In genomic region chr12:46387697-46388096, GRCh38 we compare ENCODE assay signal across 9 cellular contexts. TPM values are rescaled to one million over a fixed set of nuclear protein-coding genes. Genes with fewer than 3 reads are reported as not detected.
DNase-seq lines count a peak whose midpoint lies in the region; ATAC-seq, FAIRE-seq and TF ChIP-seq lines count a peak whose summit lies in the region.
"Had no signal": no experiment of that assay in that cellular context is flagged by ENCODE, and none has a peak within 500 bp of the region (broad histone marks: within the 10 kb centered on the region; RNA-seq: fewer than 3 reads in every experiment).

No MANE protein-coding gene starts in this region.

- H3K4me1 ChIP-seq in KMS-11 (ENCODE audit: low read depth, poor library complexity, severe bottlenecking) (peaks cover 73% of the 10 kb centered on the region), endodermal cell (ENCODE audit: control insufficient read depth, insufficient read depth, low read length) (peaks cover 10% of the 10 kb centered on the region), smooth muscle cell (ENCODE audit: low read depth) (peaks cover 75% of the 10 kb centered on the region)

- no peak overlapping the region for H3K27ac Mint-ChIP-seq in endodermal cell

- H3K27me3 ChIP-seq in KMS-11 (ENCODE audit: insufficient read depth, low read depth) (no peaks in the 10 kb centered on the region), endodermal cell (ENCODE audit: control insufficient read depth, insufficient read depth, low read length, poor library complexity, severe bottlenecking) (no peaks in the 10 kb centered on the region), smooth muscle cell (ENCODE audit: low read depth) (no peaks in the 10 kb centered on the region)
- H3K27me3 ChIP-seq: foreskin keratinocyte had no signal

- peaks cover 17% of the 10 kb centered on the region for H3K36me3 Mint-ChIP-seq in endodermal cell (ENCODE audit: low read depth)

- H3K9ac ChIP-seq in KMS-11 = peak overlapping the region; percentile 45; the same call in 1 of the 2 replicates
- H3K9ac ChIP-seq in endodermal cell (ENCODE audit: extremely low read depth, low read length, poor library complexity, severe bottlenecking) = no peak overlapping the region
- peak overlapping the region; percentile 69 for H3K9ac ChIP-seq in smooth muscle cell (ENCODE audit: low read depth)

- FAIRE-seq in GM18507 (lab: Jason Lieb, UNC) = peak; percentile 83

- H3K9me3 ChIP-seq in endodermal cell (ENCODE audit: control insufficient read depth, low read length) (no peaks in the 10 kb centered on the region), smooth muscle cell (replicated peaks; ENCODE audit: low read depth) (no peaks in the 10 kb centered on the region)

- WGBS in endodermal cell (ENCODE audit: insufficient coverage in 1 of 2, insufficient read length in 1 of 2), 2 experiments = 93 to 95% methylated on average over 2 to 7 of the region's 7 CpGs
- 60% methylated on average over 7 of the region's 7 CpGs for WGBS in smooth muscle cell (ENCODE audit: low lambda C conversion rate)

- peaks cover 60% of the 10 kb centered on the region for H3K4me1 Mint-ChIP-seq in endodermal cell

- no peaks in the 10 kb centered on the region for H3K36me3 ChIP-seq in KMS-11 (ENCODE audit: insufficient read depth)
- H3K36me3 ChIP-seq in endodermal cell (ENCODE audit: control insufficient read depth, insufficient read depth, low read length) = peaks cover 7% of the 10 kb centered on the region
- no peaks in the 10 kb centered on the region for H3K36me3 ChIP-seq in smooth muscle cell (ENCODE audit: low read depth)

- H2AFZ ChIP-seq in KMS-11 (ENCODE audit: low read depth) (peak overlapping the region; percentile 42), smooth muscle cell (ENCODE audit: low read depth) (no peak overlapping the region)

- DNase-seq in GM18507 (ENCODE audit: extremely low spot score, insufficient read length, low read depth) = no peak
- DNase-seq in endodermal cell = peak; percentile 59
- no peak for DNase-seq in smooth muscle cell (lab: John Stamatoyannopoulos, UW; ENCODE audit: unreplicated experiment)
- no peak for DNase-seq in amniotic stem cell (lab: John Stamatoyannopoulos, UW)
- DNase-seq in COLO668 (lab: John Stamatoyannopoulos, UW; ENCODE audit: unreplicated experiment) = no peak
- DNase-seq: NCI-H1694 treated with DMSO at 0.1 percent for 48 hours had no signal

- H3K4me2 ChIP-seq in KMS-11 (peak overlapping the region; percentile 74), smooth muscle cell (peak overlapping the region; percentile 83)

- no peaks in the 10 kb centered on the region for H3K27me3 Mint-ChIP-seq in endodermal cell (ENCODE audit: insufficient read depth)

- no peaks in the 10 kb centered on the region for H3K9me3 Mint-ChIP-seq in endodermal cell

- H3K79me2 ChIP-seq in KMS-11 (ENCODE audit: insufficient read depth, low read depth) (peaks cover 14% of the 10 kb centered on the region; the same call in 1 of the 2 replicates), smooth muscle cell (ENCODE audit: low read depth) (no peaks in the 10 kb centered on the region)

- H4K20me1 ChIP-seq in KMS-11 (ENCODE audit: insufficient read depth) (no peaks in the 10 kb centered on the region), smooth muscle cell (ENCODE audit: low read depth) (no peaks in the 10 kb centered on the region)

- no peak for ATAC-seq in GM21723 (IDR thresholded peaks at IDR 0.05; ENCODE audit: unreplicated experiment)
- ATAC-seq: foreskin keratinocyte had no signal

- H3K27ac ChIP-seq in KMS-11 (peak overlapping the region; percentile 76), endodermal cell (ENCODE audit: low read depth, low read length) (no peak overlapping the region), smooth muscle cell (ENCODE audit: low read depth) (peak overlapping the region; percentile 98)

- TF ChIP-seq CTCF in KMS-11 (conservative IDR thresholded peaks at IDR 0.05; ENCODE audit: low read depth, low read length) (no peak), endodermal cell (conservative IDR thresholded peaks at IDR 0.05) (no peak), smooth muscle cell (IDR thresholded peaks at IDR 0.05; ENCODE audit: borderline replicate concordance, insufficient read depth, poor library complexity, severe bottlenecking) (no peak)

- H3K4me3 ChIP-seq in KMS-11 (IDR thresholded peaks at IDR 0.05; ENCODE audit: insufficient read depth, low read depth, low read length) (no peak overlapping the region), endodermal cell (ENCODE audit: low read length) (no peak overlapping the region), smooth muscle cell (peak overlapping the region; percentile 35)

- peaks cover 28% of the 10 kb centered on the region for H3F3A ChIP-seq in smooth muscle cell (ENCODE audit: low read depth)

- H3K4me3 Mint-ChIP-seq in endodermal cell = no peak overlapping the region

RNA-seq across cellular contexts. Expression of gene SLC38A2, which starts 15.1 kb away (rescaled TPM):
- 100 to 1,000 TPM; 156 to 230 TPM for total RNA-seq in endodermal cell
- polyA plus RNA-seq in endodermal cell (2013, experiment 1 of 2) = 185 TPM
- 170 TPM for polyA plus RNA-seq in endodermal cell (2013, experiment 2 of 2)
- 1,081 and 1,127 TPM in 2 replicates for total RNA-seq in smooth muscle cell
- 201 and 262 TPM in 2 replicates for polyA plus RNA-seq in smooth muscle cell
